In genomic region chr16:81902025-81902424, GRCh38 we compare ENCODE assay signal across 30 cellular contexts.
A peak's percentile ranks its signal among the peaks of the same experiment; 100 is the strongest.
DNase-seq lines count a peak whose midpoint lies in the region; ATAC-seq, FAIRE-seq and TF ChIP-seq lines count a peak whose summit lies in the region.
"Had no signal": no experiment of that assay in that cellular context is flagged by ENCODE, and none has a peak within 500 bp of the region (broad histone marks: within the 10 kb centered on the region; RNA-seq: fewer than 3 reads in every experiment).

No MANE protein-coding gene starts in this region.

- no peaks in the 10 kb centered on the region for H3K4me1 Mint-ChIP-seq in CD8-positive, alpha-beta memory T cell
- H3K4me1 Mint-ChIP-seq: activated naive CD8-positive, alpha-beta T cell treated with anti-CD3 and anti-CD28 coated beads for 36 hours; central memory CD8-positive, alpha-beta T cell; GM23338; stimulated activated naive B cell treated with anti-CD40 and anti-IgM and Interleukin-4, amounts not matched to agents 10 μg/mL and 1 μg/mL and 100 μg/mL, for 72 hours; T-cell had no signal

- no peaks in the 10 kb centered on the region for H4K20me1 ChIP-seq in fibroblast of lung (ENCODE audit: control insufficient read depth, extremely low read depth, insufficient read depth, low read length)
- no peaks in the 10 kb centered on the region for H4K20me1 ChIP-seq in osteoblast (ENCODE audit: insufficient read depth, low read length)

- TF ChIP-seq CTCF in left ventricle myocardium inferior (IDR thresholded peaks at IDR 0.05; ENCODE audit: borderline replicate concordance): no peak
- no peak for TF ChIP-seq CTCF in right atrium auricular region (IDR thresholded peaks at IDR 0.05)
- no peak for TF ChIP-seq CTCF in fibroblast of lung (conservative IDR thresholded peaks at IDR 0.05 in 1 of 2, IDR thresholded peaks at IDR 0.05 in 1 of 2; ENCODE audit: low read depth in 1 of 2, low read length in 2 of 2)
- no peak for TF ChIP-seq CTCF in osteoblast (IDR thresholded peaks at IDR 0.05; ENCODE audit: extremely low read depth, low read depth, low read length)

- intact Hi-C loops in left ventricle myocardium inferior (cut with micrococcal nuclease): no loop called here

- H3K36me3 ChIP-seq in left ventricle myocardium inferior (no peaks in the 10 kb centered on the region), right atrium auricular region (peaks cover 4% of the 10 kb centered on the region), fibroblast of lung (ENCODE audit: control insufficient read depth, insufficient read depth, low read length) (no peaks in the 10 kb centered on the region), osteoblast (ENCODE audit: insufficient read depth, low read length) (no peaks in the 10 kb centered on the region)
- H3K36me3 ChIP-seq in CD8-positive, alpha-beta memory T cell (ENCODE audit: insufficient read depth, low read length): no peaks in the 10 kb centered on the region
- H3K36me3 ChIP-seq: ascending aorta had no signal

- no peak for ATAC-seq in GM19467 (IDR thresholded peaks at IDR 0.05; ENCODE audit: unreplicated experiment)
- ATAC-seq: GM23338; stimulated activated naive B cell treated with anti-CD40 and anti-IgM and Interleukin-4, amounts not matched to agents 10 μg/mL and 1 μg/mL and 100 μg/mL, for 72 hours; T-cell had no signal

- no peaks in the 10 kb centered on the region for H3K27me3 ChIP-seq in left ventricle myocardium inferior (ENCODE audit: low read depth)
- H3K27me3 ChIP-seq in right atrium auricular region: no peaks in the 10 kb centered on the region
- no peaks in the 10 kb centered on the region for H3K27me3 ChIP-seq in fibroblast of lung (ENCODE audit: control insufficient read depth, insufficient read depth, low read length)
- no peaks in the 10 kb centered on the region for H3K27me3 ChIP-seq in CD8-positive, alpha-beta memory T cell (ENCODE audit: insufficient read depth, low read length, poor library complexity, severe bottlenecking)
- no peaks in the 10 kb centered on the region for H3K27me3 ChIP-seq in osteoblast (ENCODE audit: insufficient read depth, low read length)
- H3K27me3 ChIP-seq: ascending aorta, suprapubic skin had no signal

- no peak overlapping the region for H3K4me3 ChIP-seq in left ventricle myocardium inferior
- H3K4me3 ChIP-seq in right atrium auricular region: no peak overlapping the region
- no peak overlapping the region for H3K4me3 ChIP-seq in fibroblast of lung (replicated peaks in 1 of 4; ENCODE audit: control extremely low read depth in 1 of 4, insufficient read depth in 1 of 4, low read depth in 3 of 4, low read length in 4 of 4)
- H3K4me3 ChIP-seq in CD8-positive, alpha-beta memory T cell (ENCODE audit: low read length): no peak overlapping the region
- H3K4me3 ChIP-seq in osteoblast (ENCODE audit: insufficient read depth, low read length): no peak overlapping the region
- H3K4me3 ChIP-seq: ascending aorta, dorsolateral prefrontal cortex, GM23338, suprapubic skin had no signal

- no peaks in the 10 kb centered on the region for H3K27me3 Mint-ChIP-seq in CD8-positive, alpha-beta memory T cell
- H3K27me3 Mint-ChIP-seq: activated naive CD8-positive, alpha-beta T cell treated with anti-CD3 and anti-CD28 coated beads for 36 hours; central memory CD8-positive, alpha-beta T cell; stimulated activated naive B cell treated with anti-CD40 and anti-IgM and Interleukin-4, amounts not matched to agents 10 μg/mL and 1 μg/mL and 100 μg/mL, for 72 hours; T-cell had no signal

- no peak for FAIRE-seq in urothelium cell line (lab: Jason Lieb, UNC)
- FAIRE-seq: D721Med, GM12891 had no signal

- CTCF ChIA-PET in CD8-positive, alpha-beta memory T cell (lab: Charles Lee): interaction anchor here (1.0 to 1.4 kb wide), 4 partner anchors 10 to 28 kb away, joined by 3 to 5 read pairs (median 3); no protein-coding TSS in a partner anchor

- H3K4me1 ChIP-seq in left ventricle myocardium inferior (peaks cover 8% of the 10 kb centered on the region), right atrium auricular region (no peaks in the 10 kb centered on the region), fibroblast of lung (ENCODE audit: control insufficient read depth, extremely low read depth, insufficient read depth, low read length) (peaks cover 4% of the 10 kb centered on the region), osteoblast (ENCODE audit: insufficient read depth, low read length) (peaks cover 8% of the 10 kb centered on the region)
- H3K4me1 ChIP-seq in CD8-positive, alpha-beta memory T cell (ENCODE audit: insufficient read depth, low read length): no peaks in the 10 kb centered on the region
- H3K4me1 ChIP-seq: ascending aorta, suprapubic skin had no signal

- H3K27ac ChIP-seq in left ventricle myocardium inferior (replicated peaks) (peak overlapping the region; percentile 43), right atrium auricular region (no peak overlapping the region), fibroblast of lung (ENCODE audit: insufficient read depth, low read length) (peak overlapping the region; percentile 39), osteoblast (ENCODE audit: low read depth, low read length) (no peak overlapping the region)
- H3K27ac ChIP-seq in CD8-positive, alpha-beta memory T cell (ENCODE audit: low read depth, low read length): no peak overlapping the region
- H3K27ac ChIP-seq: ascending aorta, dorsolateral prefrontal cortex, suprapubic skin had no signal

- no peak overlapping the region for H3K4me3 Mint-ChIP-seq in CD8-positive, alpha-beta memory T cell
- H3K4me3 Mint-ChIP-seq: activated naive CD8-positive, alpha-beta T cell treated with anti-CD3 and anti-CD28 coated beads for 36 hours; central memory CD8-positive, alpha-beta T cell; GM23338; stimulated activated naive B cell treated with anti-CD40 and anti-IgM and Interleukin-4, amounts not matched to agents 10 μg/mL and 1 μg/mL and 100 μg/mL, for 72 hours; T-cell had no signal

- DNase-seq in left ventricle myocardium inferior (no peak), right atrium auricular region (ENCODE audit: low spot score) (no peak), fibroblast of lung (ENCODE audit: low read depth in 2 of 2) (peak in 1 of 2 donors; percentile 24), lung microvascular endothelial cell (ENCODE audit: low read depth in 2 of 2) (peak; percentile 94 to 98), urothelium cell line (ENCODE audit: low spot score) (peak; percentile 19), osteoblast (ENCODE audit: insufficient read length, low spot score, missing footprints) (no peak)
- no peak for DNase-seq in CD8-positive, alpha-beta memory T cell
- DNase-seq: 8988T; activated CD4-positive, alpha-beta T cell treated with anti-CD3 and anti-CD28 coated beads, Interleukin-2, amount 50 U/mL, for 4 hours; activated CD4-positive, CD25-positive, alpha-beta regulatory T cell; activated CD8-positive, alpha-beta memory T cell treated with anti-CD3 and anti-CD28 coated beads, Interleukin-2, amount 50 U/mL, for 48 hours; activated naive CD8-positive, alpha-beta T cell treated with anti-CD3 and anti-CD28 coated beads for 36 hours; dorsolateral prefrontal cortex; head of caudate nucleus; mesendoderm; MV-4-11; NCI-H146; NCI-H446; NCI-H82; RPMI8226; stimulated activated naive B cell treated with anti-CD40 and anti-IgM and Interleukin-4, amounts not matched to agents 10 μg/mL and 1 μg/mL and 100 μg/mL, for 72 hours; T-cell had no signal

- POLR2A ChIA-PET in CD8-positive, alpha-beta memory T cell (lab: Charles Lee): no interaction called here

- H2AFZ ChIP-seq in fibroblast of lung (ENCODE audit: low read length) (no peak overlapping the region), osteoblast (ENCODE audit: low read length) (no peak overlapping the region)
- H2AFZ ChIP-seq: GM23338 had no signal

- no peaks in the 10 kb centered on the region for H3K9me3 Mint-ChIP-seq in CD8-positive, alpha-beta memory T cell
- H3K9me3 Mint-ChIP-seq: activated naive CD8-positive, alpha-beta T cell treated with anti-CD3 and anti-CD28 coated beads for 36 hours; central memory CD8-positive, alpha-beta T cell; stimulated activated naive B cell treated with anti-CD40 and anti-IgM and Interleukin-4, amounts not matched to agents 10 μg/mL and 1 μg/mL and 100 μg/mL, for 72 hours had no signal

- H3K27ac Mint-ChIP-seq in CD8-positive, alpha-beta memory T cell: no peak overlapping the region
- H3K27ac Mint-ChIP-seq: activated naive CD8-positive, alpha-beta T cell treated with anti-CD3 and anti-CD28 coated beads for 36 hours; activated T-helper 2 cell treated with anti-CD3 and anti-CD28 coated beads, Interferon-gamma antibody, Interleukin-2, Interleukin-4, amounts not matched to agents 10 μg/mL and 5 μg/mL and 100 μg/mL, durations not matched to agents 14 hours and 24 hours and 36 hours; GM23338; stimulated activated naive B cell treated with anti-CD40 and anti-IgM and Interleukin-4, amounts not matched to agents 10 μg/mL and 1 μg/mL and 100 μg/mL, for 72 hours; T-cell had no signal

- H3K4me2 ChIP-seq in fibroblast of lung (ENCODE audit: extremely low read depth, insufficient read depth, low read length) (peak overlapping the region; percentile 23), osteoblast (ENCODE audit: insufficient read depth, low read length) (no peak overlapping the region)
- H3K4me2 ChIP-seq: GM23338 had no signal

- H3K9me3 ChIP-seq in left ventricle myocardium inferior (replicated peaks): no peaks in the 10 kb centered on the region
- H3K9me3 ChIP-seq in right atrium auricular region: no peaks in the 10 kb centered on the region
- no peaks in the 10 kb centered on the region for H3K9me3 ChIP-seq in fibroblast of lung (ENCODE audit: control insufficient read depth, insufficient read depth, low read depth, low read length)
- no peaks in the 10 kb centered on the region for H3K9me3 ChIP-seq in CD8-positive, alpha-beta memory T cell (ENCODE audit: low read length)
- no peaks in the 10 kb centered on the region for H3K9me3 ChIP-seq in osteoblast (ENCODE audit: low read depth, low read length)
- H3K9me3 ChIP-seq: ascending aorta, suprapubic skin had no signal

- H3K79me2 ChIP-seq in fibroblast of lung (ENCODE audit: control insufficient read depth, insufficient read depth, low read length) (no peaks in the 10 kb centered on the region), osteoblast (ENCODE audit: insufficient read depth, low read length) (no peaks in the 10 kb centered on the region)

- peaks cover 0 to 62% (median 8%) of the 10 kb centered on the region in 3 donors for H3K36me3 Mint-ChIP-seq in CD8-positive, alpha-beta memory T cell
- H3K36me3 Mint-ChIP-seq: activated naive CD8-positive, alpha-beta T cell treated with anti-CD3 and anti-CD28 coated beads for 36 hours had no signal

- H3K9ac ChIP-seq in fibroblast of lung (ENCODE audit: insufficient read depth, low read length): no peak overlapping the region

Comparison
In these comparisons a context has a peak if more than half of its experiments do, and no peak if none do; other contexts are left out.
1. H3K27ac ChIP-seq: peak in left ventricle myocardium inferior (single experiment) and fibroblast of lung (single experiment); none in right atrium auricular region (0 of 2), CD8-positive, alpha-beta memory T cell (single experiment) and osteoblast (single experiment).
2. DNase-seq: peak in lung microvascular endothelial cell (2 of 2) and urothelium cell line (single experiment); none in left ventricle myocardium inferior (single experiment), right atrium auricular region (single experiment), CD8-positive, alpha-beta memory T cell (0 of 5) and osteoblast (single experiment).